In genomic region chr5:149863176-149863575, GRCh38 we compare ENCODE assay signal across 24 cellular contexts.
"Had no signal": no experiment of that assay in that cellular context is flagged by ENCODE, and none has a peak within 500 bp of the region (broad histone marks: within the 10 kb centered on the region; RNA-seq: fewer than 3 reads in every experiment).

No MANE protein-coding gene starts in this region.

- H3K4me3 ChIP-seq: pancreas, psoas muscle, right lobe of liver, sigmoid colon, suprapubic skin, testis, tibial nerve, upper lobe of left lung, vagina had no signal

- H3K36me3 Mint-ChIP-seq: stimulated activated memory B cell treated with anti-CD40 and anti-IgM and Interleukin-4, amounts not matched to agents 10 μg/mL and 1 μg/mL and 100 μg/mL, for 72 hours had no signal

- H3K9me3 ChIP-seq: pancreas, psoas muscle, right lobe of liver, sigmoid colon, suprapubic skin, testis, upper lobe of left lung, vagina had no signal

- DNase-seq: naive thymus-derived CD4-positive, alpha-beta T cell; pancreas; psoas muscle; right cardiac atrium; right lobe of liver; sigmoid colon; small intestine; stimulated activated CD4-positive, alpha-beta T cell treated with anti-CD3 and anti-CD28 coated beads, Interleukin-12 subunit alpha, Interleukin-12 subunit beta, amount 100 ng/mL, for 4 hours; stimulated activated CD4-positive, alpha-beta T cell treated with anti-CD3 and anti-CD28 coated beads, Interleukin-1b, Interleukin-23, amount 100 ng/mL, for 48 hours; stimulated activated CD4-positive, alpha-beta T cell treated with anti-CD3 and anti-CD28 coated beads, Interleukin-4, amount 100 ng/mL, for 1 hour; stimulated activated CD4-positive, alpha-beta T cell treated with anti-CD3 and anti-CD28 coated beads, Interleukin-4, amount 100 ng/mL, for 4 hours; stimulated activated CD8-positive, alpha-beta memory T cell treated with anti-CD3 and anti-CD28 coated beads, Interleukin-4, amount 100 ng/mL, for 48 hours; stimulated activated naive CD4-positive, alpha-beta T cell; stimulated activated naive CD8-positive, alpha-beta T cell treated with anti-CD3 and anti-CD28 coated beads, Interleukin-15, amount 100 ng/mL, for 72 hours; stimulated activated naive CD8-positive, alpha-beta T cell treated with anti-CD3 and anti-CD28 coated beads, Interleukin-15, Interleukin-2, amounts not matched to agents 100 U/mL and 50 U/mL, for 24 hours; substantia nigra; testis; trophoblast cell; upper lobe of left lung had no signal

- H3K36me3 ChIP-seq: pancreas, right lobe of liver, sigmoid colon, suprapubic skin, tibial nerve, upper lobe of left lung, vagina had no signal

- H3K9me3 Mint-ChIP-seq: naive thymus-derived CD4-positive, alpha-beta T cell; stimulated activated memory B cell treated with anti-CD40 and anti-IgM and Interleukin-4, amounts not matched to agents 10 μg/mL and 1 μg/mL and 100 μg/mL, for 72 hours; stimulated activated naive CD8-positive, alpha-beta T cell treated with anti-CD3 and anti-CD28 coated beads, Interleukin-15, amount 100 ng/mL, for 72 hours had no signal

- H3K4me1 ChIP-seq: pancreas, right lobe of liver, testis, vagina had no signal

- ATAC-seq: naive thymus-derived CD4-positive, alpha-beta T cell; pancreas; psoas muscle; right cardiac atrium; stimulated activated memory B cell treated with anti-CD40 and anti-IgM and Interleukin-4, amounts not matched to agents 10 μg/mL and 1 μg/mL and 100 μg/mL, for 72 hours; stimulated activated naive CD8-positive, alpha-beta T cell treated with anti-CD3 and anti-CD28 coated beads, Interleukin-15, amount 100 ng/mL, for 72 hours; stimulated activated naive CD8-positive, alpha-beta T cell treated with anti-CD3 and anti-CD28 coated beads, Interleukin-15, Interleukin-2, amounts not matched to agents 100 U/mL and 50 U/mL, for 24 hours had no signal

- H3K27ac Mint-ChIP-seq: naive thymus-derived CD4-positive, alpha-beta T cell; nephron; stimulated activated memory B cell treated with anti-CD40 and anti-IgM and Interleukin-4, amounts not matched to agents 10 μg/mL and 1 μg/mL and 100 μg/mL, for 72 hours had no signal

- H3K27ac ChIP-seq: pancreas, psoas muscle, right lobe of liver, sigmoid colon, suprapubic skin, testis, tibial nerve, upper lobe of left lung, vagina had no signal

- H3K4me1 Mint-ChIP-seq: nephron had no signal

- H3K27me3 Mint-ChIP-seq: naive thymus-derived CD4-positive, alpha-beta T cell; stimulated activated memory B cell treated with anti-CD40 and anti-IgM and Interleukin-4, amounts not matched to agents 10 μg/mL and 1 μg/mL and 100 μg/mL, for 72 hours; stimulated activated naive CD8-positive, alpha-beta T cell treated with anti-CD3 and anti-CD28 coated beads, Interleukin-15, amount 100 ng/mL, for 72 hours had no signal

- H3K4me3 Mint-ChIP-seq: nephron; stimulated activated memory B cell treated with anti-CD40 and anti-IgM and Interleukin-4, amounts not matched to agents 10 μg/mL and 1 μg/mL and 100 μg/mL, for 72 hours; stimulated activated naive CD8-positive, alpha-beta T cell treated with anti-CD3 and anti-CD28 coated beads, Interleukin-15, amount 100 ng/mL, for 72 hours had no signal

- H3K27me3 ChIP-seq: pancreas, right lobe of liver, sigmoid colon, suprapubic skin, testis, tibial nerve, upper lobe of left lung, vagina had no signal
